In the genomic region with DNA sequence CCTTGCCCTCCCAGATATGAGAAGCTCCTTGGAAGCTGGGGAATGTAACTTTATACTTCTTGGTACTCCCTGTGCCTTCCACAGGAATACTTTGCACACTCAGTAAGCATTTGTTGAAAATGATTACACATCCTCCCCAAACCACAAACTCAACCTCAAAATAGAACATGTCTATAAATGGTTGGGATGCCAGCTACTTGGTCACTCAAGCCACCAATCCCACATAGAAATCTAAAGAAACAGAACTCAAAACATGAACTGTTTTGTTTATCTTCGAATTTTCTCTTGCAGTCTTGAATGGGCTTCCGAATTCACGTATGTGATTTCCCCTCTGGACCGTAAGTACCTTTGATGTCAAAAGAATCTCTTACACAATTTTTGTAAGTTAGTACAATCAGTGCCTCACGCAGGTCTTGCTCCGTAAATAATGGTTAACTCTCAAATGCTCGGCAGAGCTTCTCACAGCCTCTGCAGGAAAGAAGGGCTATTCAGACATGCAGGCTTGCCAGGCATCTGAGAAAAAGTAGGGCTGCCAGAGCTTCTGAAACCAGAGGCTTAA, we compare ENCODE assay signal across 10 cellular contexts. TPM values are rescaled to one million over a fixed set of nuclear protein-coding genes. Genes with fewer than 3 reads are reported as not detected.
DNase-seq lines count a peak whose midpoint lies in the region; ATAC-seq, FAIRE-seq and TF ChIP-seq lines count a peak whose summit lies in the region.
"Had no signal": no experiment of that assay in that cellular context is flagged by ENCODE, and none has a peak within 500 bp of the region (broad histone marks: within the 10 kb centered on the region; RNA-seq: fewer than 3 reads in every experiment).

No MANE protein-coding gene starts in this region.

- H3K4me1 ChIP-seq in right lobe of liver: peaks cover 0 to 22% (median 0%) of the 10 kb centered on the region in 4 donors

- peak; percentile 6 for DNase-seq in activated naive CD4-positive, alpha-beta T cell treated with anti-CD3 and anti-CD28 coated beads for 36 hours
- no peak for DNase-seq in activated naive CD4-positive, alpha-beta T cell treated with anti-CD3 and anti-CD28 coated beads, Interleukin-2, amount 10 ng/mL, durations not matched to agents 7 days and 5 days
- DNase-seq in astrocyte of the cerebellum (ENCODE audit: low read depth) (peak; percentile 87), right lobe of liver (no peak), urothelium cell line (ENCODE audit: low spot score) (peak; percentile 76), cerebellum (ENCODE audit: low spot score) (no peak), GM12891 (ENCODE audit: insufficient read length, low spot score) (no peak)
- DNase-seq: DND-41, NCI-H526 treated with DMSO at 0.1 percent for 48 hours had no signal

- no peaks in the 10 kb centered on the region for H3K36me3 ChIP-seq in right lobe of liver

- ATAC-seq in right lobe of liver (peak in 3 of 4 donors; percentile 24 to 71 (median 34)), HG03442 (IDR thresholded peaks at IDR 0.05; ENCODE audit: unreplicated experiment) (no peak)

- peaks cover 17% of the 10 kb centered on the region for H3K4me1 Mint-ChIP-seq in activated naive CD4-positive, alpha-beta T cell treated with anti-CD3 and anti-CD28 coated beads for 36 hours (ENCODE audit: low read depth)
- peaks cover 62% of the 10 kb centered on the region for H3K4me1 Mint-ChIP-seq in activated naive CD4-positive, alpha-beta T cell treated with anti-CD3 and anti-CD28 coated beads, Interleukin-2, amount 10 ng/mL, durations not matched to agents 7 days and 5 days

- TF ChIP-seq CTCF in astrocyte of the cerebellum (IDR thresholded peaks at IDR 0.05; ENCODE audit: low read depth, low read length, missing control alignments) (no peak), right lobe of liver (IDR thresholded peaks at IDR 0.05) (no peak)

- TF ChIP-seq POLR2A in right lobe of liver (IDR thresholded peaks at IDR 0.05) (peak; percentile 5), GM12891 (IDR thresholded peaks at IDR 0.05; ENCODE audit: low read depth, low read length) (no peak)

- intact Hi-C loops in activated naive CD4-positive, alpha-beta T cell treated with anti-CD3 and anti-CD28 coated beads for 36 hours (cut with micrococcal nuclease): no loop called here
- intact Hi-C loops in right lobe of liver (cut with DNase I): no loop called here

- 7% methylated on average over 7 of the region's 7 CpGs for WGBS in right lobe of liver (ENCODE audit: insufficient coverage, low coverage, low lambda C conversion rate, missing lambda C conversion rate)

- H3K9me3 Mint-ChIP-seq in activated naive CD4-positive, alpha-beta T cell treated with anti-CD3 and anti-CD28 coated beads for 36 hours: no peaks in the 10 kb centered on the region
- peaks cover 4% of the 10 kb centered on the region for H3K9me3 Mint-ChIP-seq in activated naive CD4-positive, alpha-beta T cell treated with anti-CD3 and anti-CD28 coated beads, Interleukin-2, amount 10 ng/mL, durations not matched to agents 7 days and 5 days

- in situ Hi-C loops in astrocyte of the cerebellum (cut with HindIII; ENCODE audit: low sequenced_read_pairs): no loop called here

- FAIRE-seq in urothelium cell line (lab: Jason Lieb, UNC): peak; percentile 52
- FAIRE-seq in GM12891 (lab: Jason Lieb, UNC): no peak

- CTCF ChIA-PET in activated naive CD4-positive, alpha-beta T cell treated with anti-CD3 and anti-CD28 coated beads for 36 hours (lab: Charles Lee): interaction anchor here (0.7 kb wide), 1 partner anchor 689 kb away, joined by 3 read pairs; no protein-coding TSS in a partner anchor
- CTCF ChIA-PET in activated naive CD4-positive, alpha-beta T cell treated with anti-CD3 and anti-CD28 coated beads, Interleukin-2, amount 10 ng/mL, durations not matched to agents 7 days and 5 days (lab: Charles Lee): interaction anchor here (0.7 kb wide), 1 partner anchor 11 kb away, joined by 3 read pairs; no protein-coding TSS in a partner anchor

- peak overlapping the region; percentile 9 for H3K4me3 ChIP-seq in astrocyte of the cerebellum (ENCODE audit: low read depth, low read length)
- no peak overlapping the region for H3K4me3 ChIP-seq in right lobe of liver

- peaks cover 13% of the 10 kb centered on the region for H3K27me3 Mint-ChIP-seq in activated naive CD4-positive, alpha-beta T cell treated with anti-CD3 and anti-CD28 coated beads for 36 hours (ENCODE audit: low read depth)
- H3K27me3 Mint-ChIP-seq in activated naive CD4-positive, alpha-beta T cell treated with anti-CD3 and anti-CD28 coated beads, Interleukin-2, amount 10 ng/mL, durations not matched to agents 7 days and 5 days: peaks cover 29% of the 10 kb centered on the region

- H3K27ac Mint-ChIP-seq in activated naive CD4-positive, alpha-beta T cell treated with anti-CD3 and anti-CD28 coated beads for 36 hours: no peak overlapping the region
- H3K27ac Mint-ChIP-seq in activated naive CD4-positive, alpha-beta T cell treated with anti-CD3 and anti-CD28 coated beads, Interleukin-2, amount 10 ng/mL, durations not matched to agents 7 days and 5 days: no peak overlapping the region

- no peaks in the 10 kb centered on the region for H3K9me3 ChIP-seq in right lobe of liver

- H3K4me3 Mint-ChIP-seq in activated naive CD4-positive, alpha-beta T cell treated with anti-CD3 and anti-CD28 coated beads for 36 hours: no peak overlapping the region
- no peak overlapping the region for H3K4me3 Mint-ChIP-seq in activated naive CD4-positive, alpha-beta T cell treated with anti-CD3 and anti-CD28 coated beads, Interleukin-2, amount 10 ng/mL, durations not matched to agents 7 days and 5 days

- H3K27ac ChIP-seq in right lobe of liver: peak overlapping the region in 1 of 3 donors; percentile 78

- no peaks in the 10 kb centered on the region for H3K36me3 Mint-ChIP-seq in activated naive CD4-positive, alpha-beta T cell treated with anti-CD3 and anti-CD28 coated beads for 36 hours (ENCODE audit: low read depth)
- peaks cover 4% of the 10 kb centered on the region for H3K36me3 Mint-ChIP-seq in activated naive CD4-positive, alpha-beta T cell treated with anti-CD3 and anti-CD28 coated beads, Interleukin-2, amount 10 ng/mL, durations not matched to agents 7 days and 5 days

- H3K27me3 ChIP-seq in right lobe of liver: no peaks in the 10 kb centered on the region

TF ChIP-seq in GM12891, 5 proteins besides CTCF, POLR2A, EP300 and RAD21:
- TF ChIP-seq POLR2AphosphoS5 (IDR thresholded peaks at IDR 0.05; ENCODE audit: low read depth, low read length) (no peak), POU2F2 (IDR thresholded peaks at IDR 0.05; ENCODE audit: low read depth, low read length) (no peak), TAF1 (IDR thresholded peaks at IDR 0.05; ENCODE audit: low read depth, low read length) (no peak), PAX5 (IDR thresholded peaks at IDR 0.05; ENCODE audit: insufficient read depth, low read length, severe bottlenecking) (no peak)

RNA-seq across cellular contexts. Expression of gene SORT1, which starts 26.9 kb away (rescaled TPM):
- total RNA-seq in activated naive CD4-positive, alpha-beta T cell treated with anti-CD3 and anti-CD28 coated beads for 36 hours: under 1 TPM; 0.32 to 0.33 TPM
- total RNA-seq in right lobe of liver: 10 to 100 TPM in 3 of 6 experiments, 1 to 10 TPM in 3; 3.2 to 30.3 (median 13.7) TPM
- 64.7 TPM for total RNA-seq in cerebellum
- polyA plus RNA-seq in GM12891 (2012; ENCODE audit: low read depth, missing spikeins): 0.26 TPM

RNA-seq across cellular contexts. Expression of gene PSMA5, which starts 55.5 kb away (rescaled TPM):
- total RNA-seq in activated naive CD4-positive, alpha-beta T cell treated with anti-CD3 and anti-CD28 coated beads for 36 hours: 100 to 1,000 TPM; 181 to 202 TPM
- 10 to 100 TPM; 38.8 to 83.5 (median 61.1) TPM for total RNA-seq in right lobe of liver
- 30.3 TPM for total RNA-seq in cerebellum
- polyA plus RNA-seq in GM12891 (2012; ENCODE audit: low read depth, missing spikeins): 134 TPM

Comparison
In these comparisons a context has a peak if more than half of its experiments do, and no peak if none do; other contexts are left out.
1. DNase-seq: peak in activated naive CD4-positive, alpha-beta T cell treated with anti-CD3 and anti-CD28 coated beads for 36 hours (single experiment), astrocyte of the cerebellum (single experiment) and urothelium cell line (single experiment); none in activated naive CD4-positive, alpha-beta T cell treated with anti-CD3 and anti-CD28 coated beads, Interleukin-2, amount 10 ng/mL, durations not matched to agents 7 days and 5 days (single experiment), right lobe of liver (0 of 3), cerebellum (single experiment) and GM12891 (single experiment).